ENCODE assay signal across 14 cellular contexts in the genomic region with DNA sequence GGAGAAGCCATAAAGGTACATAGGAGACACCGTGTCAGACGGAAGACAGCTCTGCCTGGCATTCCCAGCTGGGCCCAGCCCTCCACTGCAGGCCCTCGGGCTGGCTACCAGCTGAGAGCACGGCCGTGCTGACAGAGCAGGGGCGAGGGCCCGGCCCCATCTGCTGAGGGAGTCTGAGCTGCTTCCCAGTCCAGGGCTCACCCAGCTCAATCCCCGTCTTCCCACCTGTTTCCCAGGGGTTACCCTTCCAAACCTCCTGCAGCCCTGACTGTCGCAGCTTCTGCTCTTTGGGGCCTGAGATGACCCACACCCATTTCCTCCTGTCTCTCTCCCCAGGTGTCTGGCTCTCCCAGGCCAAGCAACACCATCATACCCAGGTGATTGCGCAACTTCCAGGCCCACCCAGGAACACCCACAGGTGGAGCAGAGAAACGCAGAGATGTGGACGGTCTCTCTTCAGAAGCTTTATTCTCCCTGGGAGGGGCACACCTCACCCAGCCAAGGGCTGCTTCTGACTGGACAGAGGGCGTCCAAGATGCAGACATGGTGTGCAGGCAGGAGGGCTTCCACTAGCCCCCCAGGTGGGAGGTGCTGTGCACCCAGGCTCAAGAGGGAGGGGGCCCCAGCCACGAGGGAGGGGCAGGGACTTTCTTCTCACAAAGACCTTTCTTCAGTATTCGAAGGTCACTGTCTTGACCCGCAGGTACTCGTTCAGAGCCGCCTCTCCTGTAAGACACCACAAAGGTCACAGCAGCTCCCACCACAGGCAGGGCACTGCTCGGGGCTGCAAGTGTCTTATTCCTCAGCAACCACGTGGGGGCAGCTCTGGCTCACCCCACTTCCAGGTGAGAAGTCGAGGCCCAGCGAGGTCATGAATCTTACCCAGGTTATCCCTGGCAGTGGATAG. TPM values are rescaled to one million over a fixed set of nuclear protein-coding genes. Genes with fewer than 3 reads are reported as not detected.
A peak's percentile ranks its signal among the peaks of the same experiment; 100 is the strongest.
DNase-seq lines count a peak whose midpoint lies in the region; ATAC-seq and TF ChIP-seq lines count a peak whose summit lies in the region.
"Had no signal": no experiment of that assay in that cellular context is flagged by ENCODE, and none has a peak within 500 bp of the region (broad histone marks: within the 10 kb centered on the region; RNA-seq: fewer than 3 reads in every experiment).

No MANE protein-coding gene starts in this region.

- no peaks in the 10 kb centered on the region for H3K79me2 ChIP-seq in H9 (ENCODE audit: insufficient read depth, low read length)

- H2BK5ac ChIP-seq in H9 (ENCODE audit: insufficient read length, low read length), result no peak overlapping the region

- H2AFZ ChIP-seq in H9 (ENCODE audit: low read length), result no peak overlapping the region

- CTCF ChIA-PET in AG04450 (lab: Charles Lee), result interaction anchor here (1.0 to 1.5 kb wide), 2 partner anchors 30 to 285 kb away, joined by 3 to 6 read pairs; no protein-coding TSS in a partner anchor

- no peaks in the 10 kb centered on the region; a peak in 1 of 7 replicates for H3K36me3 Mint-ChIP-seq in H9 (ENCODE audit: insufficient read depth in 1 of 3, low read depth in 3 of 3)
- H3K36me3 Mint-ChIP-seq in chondrocyte (ENCODE audit: low read depth), result no peaks in the 10 kb centered on the region
- H3K36me3 Mint-ChIP-seq: naive thymus-derived CD8-positive, alpha-beta T cell had no signal

- no peak overlapping the region for H2AK5ac ChIP-seq in H9 (ENCODE audit: insufficient read length, low read length)

- H2BK12ac ChIP-seq in H9 (ENCODE audit: insufficient read length, low read depth, low read length), result no peak overlapping the region

- no peak overlapping the region; a peak in 2 of 7 replicates for H3K27ac Mint-ChIP-seq in H9
- H3K27ac Mint-ChIP-seq in chondrocyte (ENCODE audit: unreplicated experiment), result peak overlapping the region; percentile 93
- H3K27ac Mint-ChIP-seq: stimulated activated naive CD8-positive, alpha-beta T cell treated with anti-CD3 and anti-CD28 coated beads, Interleukin-15, Interleukin-2, amounts not matched to agents 100 ng/mL and 50 ng/mL, for 24 hours had no signal

- H3K56ac ChIP-seq in H9 (ENCODE audit: insufficient read length, low read depth, low read length), result no peak overlapping the region

- H3K14ac ChIP-seq in H9 (ENCODE audit: insufficient read depth, low read length), result no peak overlapping the region

- H3K27me3 ChIP-seq in AG04450 (ENCODE audit: control insufficient read depth, insufficient read depth, low read length) (peaks cover 10% of the 10 kb centered on the region), H9 (ENCODE audit: insufficient read depth, low read length) (no peaks in the 10 kb centered on the region), muscle layer of colon (ENCODE audit: control insufficient read depth in 1 of 2, insufficient read depth in 2 of 2, low read length in 2 of 2) (no peaks in the 10 kb centered on the region)

- H3K79me1 ChIP-seq in H9 (ENCODE audit: insufficient read depth, low read depth, low read length, poor library complexity, severe bottlenecking), result no peaks in the 10 kb centered on the region

- no peaks in the 10 kb centered on the region for H3K4me1 ChIP-seq in H9 (ENCODE audit: insufficient read depth, low read length)
- H3K4me1 ChIP-seq in muscle layer of colon (ENCODE audit: insufficient read depth, low read length), result peaks cover 18% of the 10 kb centered on the region

- no peak overlapping the region for H3K23ac ChIP-seq in H9 (ENCODE audit: insufficient read length, low read depth, low read length)

- no peaks in the 10 kb centered on the region for H3K36me3 ChIP-seq in muscle layer of colon (ENCODE audit: insufficient read depth, low read length)

- H3K27me3 Mint-ChIP-seq in H9 (ENCODE audit: low read depth) (no peaks in the 10 kb centered on the region; the same call in 1 of the 2 replicates), chondrocyte (ENCODE audit: low read depth) (no peaks in the 10 kb centered on the region)
- H3K27me3 Mint-ChIP-seq: stimulated activated naive CD8-positive, alpha-beta T cell treated with anti-CD3 and anti-CD28 coated beads, Interleukin-15, Interleukin-2, amounts not matched to agents 100 ng/mL and 50 ng/mL, for 24 hours had no signal

- no peak overlapping the region for H3K4ac ChIP-seq in H9 (ENCODE audit: low read depth, low read length)

- H4K20me1 ChIP-seq in H9 (ENCODE audit: control insufficient read depth, insufficient read depth, insufficient read length), result no peaks in the 10 kb centered on the region

- ATAC-seq in GM21526 (IDR thresholded peaks at IDR 0.05; ENCODE audit: low FRiP score, unreplicated experiment) (no peak), GM21717 (IDR thresholded peaks at IDR 0.05; ENCODE audit: unreplicated experiment) (no peak), HG02981 (IDR thresholded peaks at IDR 0.05; ENCODE audit: unreplicated experiment) (no peak)
- ATAC-seq: naive thymus-derived CD8-positive, alpha-beta T cell had no signal

- H3K18ac ChIP-seq in H9 (ENCODE audit: insufficient read length, low read depth, low read length), result no peak overlapping the region

- TF ChIP-seq CTCF in AG04450 (IDR thresholded peaks at IDR 0.05; ENCODE audit: low read depth, low read length), result 0 out of 2 replicates have a peak, but pooled peaks have one; percentile 2
- TF ChIP-seq CTCF in H9 (conservative IDR thresholded peaks at IDR 0.05), result peak; percentile 65
- peak; percentile 24 for TF ChIP-seq CTCF in chondrocyte (IDR thresholded peaks at IDR 0.05)

- H3K4me3 Mint-ChIP-seq in H9, result no peak overlapping the region; a peak in 1 of 5 replicates
- no peak overlapping the region for H3K4me3 Mint-ChIP-seq in chondrocyte (ENCODE audit: unreplicated experiment)
- H3K4me3 Mint-ChIP-seq: naive thymus-derived CD8-positive, alpha-beta T cell; stimulated activated naive CD8-positive, alpha-beta T cell treated with anti-CD3 and anti-CD28 coated beads, Interleukin-15, Interleukin-2, amounts not matched to agents 100 ng/mL and 50 ng/mL, for 24 hours had no signal

- no peak overlapping the region for H3K4me2 ChIP-seq in H9 (ENCODE audit: insufficient read depth, insufficient read length, low read length)

- no peak overlapping the region for H4K8ac ChIP-seq in H9 (replicated peaks; ENCODE audit: insufficient read length, low read depth, low read length)

- H3K27ac ChIP-seq in AG04450 (ENCODE audit: low read depth, low read length) (no peak overlapping the region), H9 (ENCODE audit: insufficient read length, low read depth, low read length) (no peak overlapping the region), muscle layer of colon (ENCODE audit: low read depth, low read length) (peak overlapping the region; percentile 61)

- WGBS in H9 (ENCODE audit: extremely low coverage, insufficient read length, low lambda C conversion rate), result no CpG with 5 or more reads among the region's 22 CpGs

- peaks cover 0 to under 1% of the 10 kb centered on the region in 2 experiments; a peak in 1 of 5 replicates for H3K9me3 Mint-ChIP-seq in H9
- no peaks in the 10 kb centered on the region for H3K9me3 Mint-ChIP-seq in chondrocyte (ENCODE audit: low read depth)
- H3K9me3 Mint-ChIP-seq: stimulated activated naive CD8-positive, alpha-beta T cell treated with anti-CD3 and anti-CD28 coated beads, Interleukin-15, Interleukin-2, amounts not matched to agents 100 ng/mL and 50 ng/mL, for 24 hours had no signal

- POLR2A ChIA-PET in AG04450 (lab: Yijun Ruan, JAX), result no interaction called here

- no peaks in the 10 kb centered on the region for H3K9me3 ChIP-seq in AG04450 (ENCODE audit: control insufficient read depth, insufficient read depth, low read length)
- no peaks in the 10 kb centered on the region for H3K9me3 ChIP-seq in H9 (ENCODE audit: control insufficient read depth, low read depth, low read length)
- H3K9me3 ChIP-seq in muscle layer of colon (ENCODE audit: low read length), result no peaks in the 10 kb centered on the region

- no peak overlapping the region for H4K5ac ChIP-seq in H9 (ENCODE audit: insufficient read length, low read depth, low read length)

- H3T11ph ChIP-seq in H9 (ENCODE audit: low read length), result no peak overlapping the region

- H3K9ac ChIP-seq in H9 (ENCODE audit: extremely low read depth, insufficient read length, low read length), result no peak overlapping the region
- no peak overlapping the region for H3K9ac ChIP-seq in muscle layer of colon (ENCODE audit: low read length)

- H2BK120ac ChIP-seq in H9 (ENCODE audit: low read depth, low read length, poor library complexity, severe bottlenecking), result no peak overlapping the region

- no peak overlapping the region for H3K4me3 ChIP-seq in AG04450 (ENCODE audit: low read depth, low read length)
- no peak overlapping the region for H3K4me3 ChIP-seq in muscle layer of colon (ENCODE audit: low read depth in 1 of 2, low read length in 2 of 2)

- no peak overlapping the region for H2BK15ac ChIP-seq in H9 (ENCODE audit: low read depth, low read length)

- no peak for DNase-seq in AG04450 (ENCODE audit: low read depth, low spot score)
- DNase-seq in H9, result peak; percentile 58
- no peak for DNase-seq in chondrocyte (ENCODE audit: low spot score)
- no peak for DNase-seq in NCI-H2171 treated with DMSO at 0.1 percent for 48 hours (lab: John Stamatoyannopoulos, UW)
- DNase-seq: activated CD8-positive, alpha-beta memory T cell treated with anti-CD3 and anti-CD28 coated beads, Interleukin-2, amount 50 U/mL, for 4 hours; AML-193; naive thymus-derived CD8-positive, alpha-beta T cell; NCI-H1092 treated with DMSO at 0.1 percent for 48 hours; T-helper 2 cell had no signal

- no peak overlapping the region for H2BK20ac ChIP-seq in H9 (ENCODE audit: low read depth, low read length, poor library complexity, severe bottlenecking)

- H3K4me1 Mint-ChIP-seq in H9 (0 out of 4 replicates have a peak, but pooled peaks cover 0 to 3% of the 10 kb centered on the region in 2 experiments), chondrocyte (ENCODE audit: low read depth) (peaks cover 28% of the 10 kb centered on the region)

- H3K23me2 ChIP-seq in H9 (ENCODE audit: insufficient read length, low read depth, low read length, poor library complexity, severe bottlenecking), result no peaks in the 10 kb centered on the region

- H4K91ac ChIP-seq in H9 (ENCODE audit: insufficient read length, low read depth, low read length), result no peak overlapping the region

RNA-seq across cellular contexts. Expression of gene SLC41A3, which starts 19.4 kb away (rescaled TPM):
- polyA plus RNA-seq in AG04450 (2011; rRNA removed), result 36.9 and 37.2 TPM in 2 replicates
- 32.8 and 37.5 TPM in 2 replicates for polyA minus RNA-seq in AG04450 (2011; rRNA and poly(A)+ RNA removed)
- 35.5 and 37.3 TPM in 2 replicates for total RNA-seq in H9 (2021)
- total RNA-seq in chondrocyte, result 38.5 to 51.9 TPM (median 43.2 TPM) in 3 replicates

Comparison
In these comparisons a context has a peak if more than half of its experiments do, and no peak if none do; other contexts are left out.
1. CTCF ChIP-seq: peak in every context shown above with its lines; median percentile 65 in H9; 24 in chondrocyte; 2 in AG04450.